In the genomic region with DNA sequence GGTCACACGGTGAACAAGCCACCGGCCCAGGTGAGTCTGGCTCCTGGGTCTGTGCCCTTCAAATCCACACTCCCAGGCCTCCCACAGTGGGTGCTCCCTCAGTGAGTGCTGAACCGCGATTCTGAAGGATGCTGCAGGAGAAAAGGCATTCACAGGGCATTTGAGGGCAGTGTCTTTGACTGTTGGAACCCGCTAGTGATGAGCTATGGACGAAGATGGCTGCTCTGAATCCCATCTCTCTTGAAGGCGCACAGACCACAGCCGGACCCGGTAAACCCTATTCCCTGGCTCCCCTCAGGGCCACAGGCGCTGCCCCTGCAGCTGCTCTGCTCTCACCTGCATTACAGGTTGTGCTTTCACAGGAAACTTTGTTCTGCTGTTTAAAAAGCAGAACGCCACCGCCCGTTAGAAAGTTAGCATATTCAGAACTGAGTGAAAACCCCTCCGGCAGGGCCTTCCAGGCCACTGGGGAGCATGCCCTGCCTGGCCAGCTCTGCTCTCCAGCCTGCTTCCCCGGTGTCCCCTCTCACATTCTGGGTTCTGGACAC, we compare ENCODE assay signal across 13 cellular contexts. TPM values are rescaled to one million over a fixed set of nuclear protein-coding genes. Genes with fewer than 3 reads are reported as not detected.
DNase-seq lines count a peak whose midpoint lies in the region; ATAC-seq and TF ChIP-seq lines count a peak whose summit lies in the region.
"Had no signal": no experiment of that assay in that cellular context is flagged by ENCODE, and none has a peak within 500 bp of the region (broad histone marks: within the 10 kb centered on the region; RNA-seq: fewer than 3 reads in every experiment).

No MANE protein-coding gene starts in this region.

- TF ChIP-seq POLR2A in tibial nerve (IDR thresholded peaks at IDR 0.05) = no peak

- H3K4me3 ChIP-seq in coronary artery = peak overlapping the region; percentile 81
- no peak overlapping the region for H3K4me3 ChIP-seq in mucosa of stomach (ENCODE audit: low read length)
- peak overlapping the region; percentile 6 to 62 (median 12) for H3K4me3 ChIP-seq in tibial nerve
- H3K4me3 ChIP-seq: GM23248, PC-9 had no signal

- TF ChIP-seq CTCF in coronary artery (IDR thresholded peaks at IDR 0.05) (no peak), tibial nerve (IDR thresholded peaks at IDR 0.05) (no peak)

- H3K36me3 Mint-ChIP-seq in activated T-cell treated with anti-CD3 and anti-CD28 coated beads, Interleukin-2, amount 50 U/mL, for 24 hours (ENCODE audit: low read depth) = no peaks in the 10 kb centered on the region

- WGBS in tibial nerve, 2 donors = 59 to 61% methylated on average over 12 to 15 of the region's 15 CpGs

- H3K9ac ChIP-seq in mucosa of stomach (ENCODE audit: low read length) = peak overlapping the region; percentile 9
- H3K9ac ChIP-seq: GM23248 had no signal

- H3K27me3 ChIP-seq in mucosa of stomach (ENCODE audit: control insufficient read depth, insufficient read depth, low read length) (peaks cover 33% of the 10 kb centered on the region), tibial nerve (peaks cover 0 to 11% of the 10 kb centered on the region in 2 donors)

- H3K36me3 ChIP-seq in mucosa of stomach (ENCODE audit: control insufficient read depth, insufficient read depth, low read length) = no peaks in the 10 kb centered on the region
- H3K36me3 ChIP-seq in tibial nerve = no peaks in the 10 kb centered on the region

- ATAC-seq in GM21825 (IDR thresholded peaks at IDR 0.05; ENCODE audit: unreplicated experiment) = no peak
- ATAC-seq: naive thymus-derived CD4-positive, alpha-beta T cell had no signal

- peaks cover 7% of the 10 kb centered on the region for H3K4me1 ChIP-seq in mucosa of stomach (ENCODE audit: control insufficient read depth, insufficient read depth, low read length)
- H3K4me1 ChIP-seq in tibial nerve = peaks cover 0 to 70% (median 23%) of the 10 kb centered on the region in 4 donors

- H3K27me3 Mint-ChIP-seq in activated T-cell treated with anti-CD3 and anti-CD28 coated beads, Interleukin-2, amount 50 U/mL, for 24 hours = peaks cover 32% of the 10 kb centered on the region

- peaks cover 30% of the 10 kb centered on the region for H3K4me1 Mint-ChIP-seq in activated T-cell treated with anti-CD3 and anti-CD28 coated beads, Interleukin-2, amount 50 U/mL, for 24 hours (ENCODE audit: low read depth)

- H3K9me3 ChIP-seq in mucosa of stomach (ENCODE audit: control insufficient read depth, low read length) (no peaks in the 10 kb centered on the region), tibial nerve (no peaks in the 10 kb centered on the region)

- TF ChIP-seq EP300 in tibial nerve (IDR thresholded peaks at IDR 0.05) = no peak

- no peak for DNase-seq in activated T-cell treated with anti-CD3 and anti-CD28 coated beads, Interleukin-2, amount 50 U/mL, for 24 hours
- DNase-seq in activated T-cell treated with anti-CD3 and anti-CD28 coated beads, Interleukin-2, amount 50 U/mL, for 48 hours = no peak
- DNase-seq in coronary artery (ENCODE audit: low spot score) (peak; percentile 64), tibial nerve (ENCODE audit: low spot score in 2 of 2) (no peak), NCI-H146 treated with DMSO at 0.1 percent for 48 hours (lab: John Stamatoyannopoulos, UW; ENCODE audit: unreplicated experiment) (no peak), NCI-H128 (lab: John Stamatoyannopoulos, UW; ENCODE audit: unreplicated experiment) (no peak)
- DNase-seq: EL, GM23248, NCI-H2029, PC-9 had no signal

- H3K27ac Mint-ChIP-seq in activated T-cell treated with anti-CD3 and anti-CD28 coated beads, Interleukin-2, amount 50 U/mL, for 24 hours = no peak overlapping the region
- H3K27ac Mint-ChIP-seq: naive thymus-derived CD4-positive, alpha-beta T cell had no signal

- peak overlapping the region; percentile 87 to 90 for H3K27ac ChIP-seq in coronary artery
- peak overlapping the region in 3 of 4 donors; percentile 32 to 84 (median 78) for H3K27ac ChIP-seq in tibial nerve
- H3K27ac ChIP-seq: GM23248, PC-9 had no signal

- H3K9me3 Mint-ChIP-seq in activated T-cell treated with anti-CD3 and anti-CD28 coated beads, Interleukin-2, amount 50 U/mL, for 24 hours = no peaks in the 10 kb centered on the region

- H3K4me3 Mint-ChIP-seq in activated T-cell treated with anti-CD3 and anti-CD28 coated beads, Interleukin-2, amount 50 U/mL, for 24 hours = peak overlapping the region; percentile 9

RNA-seq across cellular contexts. Expression of gene LRRC32, which starts 3.2 kb away (rescaled TPM):
- total RNA-seq in tibial nerve = 100 to 1,000 TPM in 1 of 4 donors, 10 to 100 TPM in 3; 45.0 to 117 (median 73.4) TPM
- total RNA-seq: PC-9 had no signal
